16 cellular contexts compared by ENCODE assay signal in genomic region chr4:168787801-168788200, GRCh38.
DNase-seq lines count a peak whose midpoint lies in the region; ATAC-seq and TF ChIP-seq lines count a peak whose summit lies in the region.
"Had no signal": no experiment of that assay in that cellular context is flagged by ENCODE, and none has a peak within 500 bp of the region (broad histone marks: within the 10 kb centered on the region; RNA-seq: fewer than 3 reads in every experiment).

No MANE protein-coding gene starts in this region.

- H3K4me1 ChIP-seq in A673 (ENCODE audit: insufficient read depth, low read length, poor library complexity, severe bottlenecking) (peaks cover 22% of the 10 kb centered on the region), SJCRH30 (peaks cover 42% of the 10 kb centered on the region)

- no peaks in the 10 kb centered on the region for H3K9me3 Mint-ChIP-seq in nephron
- H3K9me3 Mint-ChIP-seq: activated naive CD8-positive, alpha-beta T cell treated with anti-CD3 and anti-CD28 coated beads, Interleukin-2, amount 50 U/mL, for 24 hours; naive B cell had no signal

- BruUV-seq in A673 (replicated peaks; lab: Mats Ljungman, UMichigan), result no TSS peak

- POLR2A ChIA-PET in A673 (lab: Charles Lee; ENCODE audit: low non-redundant PET), result no interaction called here

- H3K36me3 ChIP-seq in A673 (ENCODE audit: insufficient read depth, low read length, poor library complexity, severe bottlenecking), result no peaks in the 10 kb centered on the region
- peaks cover 7% of the 10 kb centered on the region for H3K36me3 ChIP-seq in SJCRH30

- H3K4me3 ChIP-seq in A673 (ENCODE audit: low read depth, low read length, poor library complexity, severe bottlenecking), result no peak overlapping the region
- H3K4me3 ChIP-seq in SJCRH30, result peak overlapping the region; percentile 28
- H3K4me3 ChIP-seq in epithelial cell of proximal tubule (ENCODE audit: low read depth, low read length), result peak overlapping the region; percentile 7
- H3K4me3 ChIP-seq: PC-9 had no signal

- ATAC-seq in HG02840 (IDR thresholded peaks at IDR 0.05; ENCODE audit: low FRiP score, unreplicated experiment) (no peak), HG03460 (IDR thresholded peaks at IDR 0.05; ENCODE audit: unreplicated experiment) (no peak)
- ATAC-seq: activated naive CD8-positive, alpha-beta T cell treated with anti-CD3 and anti-CD28 coated beads, Interleukin-2, amount 50 U/mL, for 24 hours had no signal

- peaks cover 42% of the 10 kb centered on the region for H3K4me1 Mint-ChIP-seq in nephron
- H3K4me1 Mint-ChIP-seq: activated naive CD8-positive, alpha-beta T cell treated with anti-CD3 and anti-CD28 coated beads, Interleukin-2, amount 50 U/mL, for 24 hours had no signal

- peaks cover 25% of the 10 kb centered on the region for H3K36me3 Mint-ChIP-seq in nephron (ENCODE audit: low read depth)
- H3K36me3 Mint-ChIP-seq: naive B cell had no signal

- intact Hi-C loops in A673 (cut with micrococcal nuclease; ENCODE audit: unreplicated experiment), result no loop called here

- peak overlapping the region; percentile 82 to 94 (median 90) for H3K27ac Mint-ChIP-seq in nephron
- H3K27ac Mint-ChIP-seq: activated naive CD8-positive, alpha-beta T cell treated with anti-CD3 and anti-CD28 coated beads, Interleukin-2, amount 50 U/mL, for 24 hours had no signal

- peak; percentile 45 for DNase-seq in A673 (ENCODE audit: low spot score)
- peak in 1 of 2 experiments; percentile 47 for DNase-seq in SJCRH30
- peak; percentile 93 for DNase-seq in epithelial cell of proximal tubule (ENCODE audit: low read depth)
- no peak for DNase-seq in pons (ENCODE audit: low spot score)
- no peak for DNase-seq in NCI-H1930 (lab: John Stamatoyannopoulos, UW)
- DNase-seq: 8988T; activated naive CD8-positive, alpha-beta T cell treated with anti-CD3 and anti-CD28 coated beads, Interleukin-2, amount 50 U/mL, for 24 hours; caudate nucleus; naive B cell; NCI-H1092 treated with DMSO at 0.1 percent for 48 hours; NCI-H2171; NCI-H774; PC-9 had no signal

- CTCF ChIA-PET in A673 (lab: Charles Lee), result no interaction called here

- H3K9me3 ChIP-seq in A673 (ENCODE audit: low read depth, low read length, poor library complexity, severe bottlenecking) (no peaks in the 10 kb centered on the region), SJCRH30 (replicated peaks) (no peaks in the 10 kb centered on the region)

- H3K27me3 ChIP-seq in A673 (replicated peaks; ENCODE audit: insufficient read depth, low read depth, low read length, poor library complexity), result no peaks in the 10 kb centered on the region
- H3K27me3 ChIP-seq in SJCRH30, result no peaks in the 10 kb centered on the region

- peak overlapping the region; percentile 51 for H3K27ac ChIP-seq in A673 (ENCODE audit: low read depth, low read length, poor library complexity, severe bottlenecking)
- H3K27ac ChIP-seq in SJCRH30, result peak overlapping the region; percentile 91
- H3K27ac ChIP-seq: PC-9 had no signal

- H3K27me3 Mint-ChIP-seq in nephron (ENCODE audit: low read depth), result no peaks in the 10 kb centered on the region

- no peak for TF ChIP-seq CTCF in A673 (conservative IDR thresholded peaks at IDR 0.05; ENCODE audit: low read depth, low read length)
- TF ChIP-seq CTCF in epithelial cell of proximal tubule (conservative IDR thresholded peaks at IDR 0.05; ENCODE audit: low read depth, low read length), result no peak
- TF ChIP-seq CTCF in nephron (IDR thresholded peaks at IDR 0.05; ENCODE audit: unreplicated experiment in 3 of 3), result no peak

- peak overlapping the region in 1 of 3 experiments; percentile 8 for H3K4me3 Mint-ChIP-seq in nephron
- H3K4me3 Mint-ChIP-seq: activated naive CD8-positive, alpha-beta T cell treated with anti-CD3 and anti-CD28 coated beads, Interleukin-2, amount 50 U/mL, for 24 hours; naive B cell had no signal

Comparison
In these comparisons a context has a peak if more than half of its experiments do, and no peak if none do; other contexts are left out.
1. DNase-seq: peak in A673 (single experiment) and epithelial cell of proximal tubule (single experiment); none in pons (single experiment) and NCI-H1930 (0 of 2).